8 cellular contexts compared by ENCODE assay signal in the genomic region with DNA sequence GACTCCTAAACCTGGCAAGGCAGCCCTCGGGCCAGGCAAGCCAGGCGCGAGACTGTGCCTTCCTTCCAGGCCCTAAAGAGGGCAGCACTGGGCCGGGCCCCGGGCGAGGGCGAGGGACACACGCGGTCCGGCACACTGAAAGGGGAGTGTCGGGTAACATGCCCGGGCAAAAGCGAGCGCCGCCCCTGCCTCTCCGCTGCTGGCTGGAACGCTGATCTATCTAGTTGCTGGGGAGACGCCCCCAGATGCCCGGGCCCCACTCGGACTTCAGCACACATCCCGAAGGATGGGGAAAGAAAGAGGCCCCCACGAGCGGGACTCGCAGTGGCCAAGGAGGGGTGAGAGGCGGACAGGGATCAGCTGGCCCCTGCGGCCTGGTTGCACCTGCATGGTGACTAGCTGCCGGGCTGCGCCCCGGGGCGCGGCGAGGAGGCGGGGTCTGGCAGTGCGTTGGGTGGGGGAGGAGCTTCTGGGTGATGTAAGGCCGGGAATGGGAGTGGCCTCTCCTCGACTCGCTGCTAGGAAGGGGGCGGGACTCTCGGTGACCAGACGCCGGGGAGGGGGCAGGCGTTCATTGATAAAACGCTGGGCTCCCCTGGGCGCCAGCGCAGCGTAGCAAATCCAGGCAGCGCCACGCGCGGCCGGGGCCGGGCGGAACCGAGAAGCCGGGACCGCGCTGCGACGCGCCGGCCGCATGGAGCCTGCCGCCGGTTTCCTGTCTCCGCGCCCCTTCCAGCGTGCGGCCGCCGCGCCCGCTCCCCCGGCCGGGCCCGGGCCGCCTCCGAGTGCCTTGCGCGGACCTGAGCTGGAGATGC. TPM values are rescaled to one million over a fixed set of nuclear protein-coding genes. Genes with fewer than 3 reads are reported as not detected.
DNase-seq lines count a peak whose midpoint lies in the region; ATAC-seq and TF ChIP-seq lines count a peak whose summit lies in the region.

Gene PLK3, plus strand, starts transcription at position 608 of the 815 bp plus-strand sequence. Its CDS starts 87 bp downstream, at position 695.

- intact Hi-C loops in CD14-positive monocyte (cut with micrococcal nuclease), result loop anchor here (2.0 to 10.0 kb wide), 3 partner anchors 19 to 505 kb away; no protein-coding TSS in a partner anchor

- H3K27ac Mint-ChIP-seq in CD14-positive monocyte, result peak within 1 kb of the TSS; percentile 98 to 100 (median 99)
- peak within 1 kb of the TSS; percentile 100 for H3K27ac Mint-ChIP-seq in activated CD4-positive, alpha-beta T cell treated with anti-CD3 and anti-CD28 coated beads, Interleukin-2, amount 10 ng/mL, durations not matched to agents 7 days and 5 days

- TF ChIP-seq CTCF in CD14-positive monocyte (IDR thresholded peaks at IDR 0.05), result peak; percentile 90

- peak; percentile 99 for DNase-seq in CD14-positive monocyte (ENCODE audit: low spot score)
- peak; percentile 96 for DNase-seq in NCI-H69 (lab: John Stamatoyannopoulos, UW)
- peak; percentile 99 for DNase-seq in activated CD4-positive, alpha-beta T cell treated with anti-CD3 and anti-CD28 coated beads, Interleukin-2, amount 10 ng/mL, durations not matched to agents 7 days and 5 days
- peak; percentile 92 for DNase-seq in cortex of kidney (lab: John Stamatoyannopoulos, UW)
- DNase-seq in left kidney (ENCODE audit: low read depth, low spot score), result peak; percentile 99
- DNase-seq in stimulated activated CD4-positive, alpha-beta T cell treated with anti-CD3 and anti-CD28 coated beads, Interleukin-2, amount 100 ng/mL, for 24 hours, result peak; percentile 98 to 99

- peaks cover 0 to 1% (median 0%) of the 10 kb centered on the region in 7 donors for H3K9me3 Mint-ChIP-seq in CD14-positive monocyte
- H3K9me3 Mint-ChIP-seq in activated CD4-positive, alpha-beta T cell treated with anti-CD3 and anti-CD28 coated beads, Interleukin-2, amount 10 ng/mL, durations not matched to agents 7 days and 5 days, result no peaks in the 10 kb centered on the region

- ATAC-seq in GM19351 (IDR thresholded peaks at IDR 0.05; ENCODE audit: unreplicated experiment), result peak; percentile 82
- peak; percentile 82 for ATAC-seq in HG03521 (IDR thresholded peaks at IDR 0.05; ENCODE audit: unreplicated experiment)

- H3K4me3 Mint-ChIP-seq in CD14-positive monocyte, result peak within 1 kb of the TSS; percentile 94 to 98
- H3K4me3 Mint-ChIP-seq in activated CD4-positive, alpha-beta T cell treated with anti-CD3 and anti-CD28 coated beads, Interleukin-2, amount 10 ng/mL, durations not matched to agents 7 days and 5 days, result peak within 1 kb of the TSS; percentile 80

- H3K27me3 Mint-ChIP-seq in CD14-positive monocyte (ENCODE audit: low read depth in 3 of 3), result peaks cover 1 to 9% (median 4%) of the 10 kb centered on the region in 3 donors
- no peaks in the 10 kb centered on the region for H3K27me3 Mint-ChIP-seq in activated CD4-positive, alpha-beta T cell treated with anti-CD3 and anti-CD28 coated beads, Interleukin-2, amount 10 ng/mL, durations not matched to agents 7 days and 5 days

- POLR2A ChIA-PET in activated CD4-positive, alpha-beta T cell treated with anti-CD3 and anti-CD28 coated beads, Interleukin-2, amount 10 ng/mL, durations not matched to agents 7 days and 5 days (lab: Charles Lee), result interaction anchor here (0.7 to 2.4 kb wide), 8 partner anchors 9 to 212 kb away, joined by 3 to 33 read pairs (median 6); partner anchors contain the start of genes BEST4, BTBD19, RNU5D-1 and UROD

- CTCF ChIA-PET in activated CD4-positive, alpha-beta T cell treated with anti-CD3 and anti-CD28 coated beads, Interleukin-2, amount 10 ng/mL, durations not matched to agents 7 days and 5 days (lab: Charles Lee), result interaction anchor here (0.7 to 3.3 kb wide), 23 partner anchors 9 to 503 kb away, joined by 3 to 33 read pairs (median 5); partner anchors contain the start of genes BEST4, BTBD19, RNU5D-1 and UROD

- peaks cover 20% of the 10 kb centered on the region for H3K4me1 Mint-ChIP-seq in CD14-positive monocyte
- peaks cover 44% of the 10 kb centered on the region for H3K4me1 Mint-ChIP-seq in activated CD4-positive, alpha-beta T cell treated with anti-CD3 and anti-CD28 coated beads, Interleukin-2, amount 10 ng/mL, durations not matched to agents 7 days and 5 days

- peaks cover 35 to 36% of the 10 kb centered on the region in 2 donors for H3K36me3 Mint-ChIP-seq in CD14-positive monocyte
- H3K36me3 Mint-ChIP-seq in activated CD4-positive, alpha-beta T cell treated with anti-CD3 and anti-CD28 coated beads, Interleukin-2, amount 10 ng/mL, durations not matched to agents 7 days and 5 days (ENCODE audit: low read depth), result peaks cover 36% of the 10 kb centered on the region

RNA-seq across cellular contexts. Expression of gene PLK3, which starts in this region (rescaled TPM):
- polyA plus RNA-seq in CD14-positive monocyte, result 10 to 100 TPM; 15.8 to 28.1 TPM
- 10 to 100 TPM; 54.3 to 57.5 TPM for total RNA-seq in activated CD4-positive, alpha-beta T cell treated with anti-CD3 and anti-CD28 coated beads, Interleukin-2, amount 10 ng/mL, durations not matched to agents 7 days and 5 days

Comparison
In these comparisons a context has a peak if more than half of its experiments do, and no peak if none do; other contexts are left out.
1. Peak in every context shown above with its lines: DNase-seq and ATAC-seq.